Comparison of ENCODE assay signal across 1 cellular context in the genomic region with DNA sequence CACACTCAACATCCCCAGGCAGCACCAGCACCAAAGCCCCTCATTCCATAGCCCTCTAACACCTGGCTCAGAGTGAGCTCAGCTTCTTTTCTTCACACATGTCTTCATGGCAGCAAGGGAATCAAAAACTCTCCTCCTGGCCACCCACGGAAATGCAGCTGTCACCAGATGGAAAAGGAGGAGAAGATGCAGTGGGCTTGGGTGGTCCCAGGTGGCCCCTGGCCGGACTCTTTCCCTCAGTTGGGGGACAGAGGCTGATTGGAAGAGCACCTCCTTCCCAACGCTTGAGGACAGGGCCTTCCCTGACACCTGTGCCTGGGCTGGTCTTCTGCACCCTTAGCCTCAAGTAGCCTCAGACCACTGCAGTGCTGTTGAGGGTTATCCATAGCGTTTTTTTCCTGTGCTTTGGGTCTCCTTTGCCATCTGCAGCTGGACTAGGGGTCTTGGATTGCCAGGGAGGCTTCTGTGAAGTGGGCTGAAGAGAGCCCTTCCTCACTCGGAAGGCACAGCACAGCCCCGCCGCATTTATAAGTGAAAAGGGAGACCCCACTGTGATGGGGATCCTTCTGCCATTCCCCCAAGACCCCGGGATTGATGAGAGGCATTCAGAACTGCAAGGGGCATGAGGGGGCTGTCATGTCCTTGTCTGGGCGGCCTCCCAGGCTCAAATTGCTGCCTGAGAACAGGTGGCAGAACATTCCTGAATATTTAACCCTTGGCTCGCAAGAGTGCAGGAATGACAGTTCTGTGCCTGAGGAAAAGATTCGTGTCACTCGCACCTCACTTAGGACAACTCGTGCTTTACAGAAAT.
A peak's percentile ranks its signal among the peaks of the same experiment; 100 is the strongest.
TF ChIP-seq lines count a peak whose summit lies in the region.

No MANE protein-coding gene starts in this region.

TF ChIP-seq in H1, 55 proteins besides CTCF, POLR2A, EP300 and RAD21:
- no peak for TF ChIP-seq NRF1 (IDR thresholded peaks at IDR 0.05; ENCODE audit: low read depth, low read length)
- TF ChIP-seq, protein P1, sequence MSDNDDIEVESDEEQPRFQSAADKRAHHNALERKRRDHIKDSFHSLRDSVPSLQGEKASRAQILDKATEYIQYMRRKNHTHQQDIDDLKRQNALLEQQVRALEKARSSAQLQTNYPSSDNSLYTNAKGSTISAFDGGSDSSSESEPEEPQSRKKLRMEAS (IDR thresholded peaks at IDR 0.05): peak; percentile 45; the same call in 1 of the 2 replicates
- no peak for TF ChIP-seq SP4 (IDR thresholded peaks at IDR 0.05; ENCODE audit: low read length)
- TF ChIP-seq, protein P2, sequence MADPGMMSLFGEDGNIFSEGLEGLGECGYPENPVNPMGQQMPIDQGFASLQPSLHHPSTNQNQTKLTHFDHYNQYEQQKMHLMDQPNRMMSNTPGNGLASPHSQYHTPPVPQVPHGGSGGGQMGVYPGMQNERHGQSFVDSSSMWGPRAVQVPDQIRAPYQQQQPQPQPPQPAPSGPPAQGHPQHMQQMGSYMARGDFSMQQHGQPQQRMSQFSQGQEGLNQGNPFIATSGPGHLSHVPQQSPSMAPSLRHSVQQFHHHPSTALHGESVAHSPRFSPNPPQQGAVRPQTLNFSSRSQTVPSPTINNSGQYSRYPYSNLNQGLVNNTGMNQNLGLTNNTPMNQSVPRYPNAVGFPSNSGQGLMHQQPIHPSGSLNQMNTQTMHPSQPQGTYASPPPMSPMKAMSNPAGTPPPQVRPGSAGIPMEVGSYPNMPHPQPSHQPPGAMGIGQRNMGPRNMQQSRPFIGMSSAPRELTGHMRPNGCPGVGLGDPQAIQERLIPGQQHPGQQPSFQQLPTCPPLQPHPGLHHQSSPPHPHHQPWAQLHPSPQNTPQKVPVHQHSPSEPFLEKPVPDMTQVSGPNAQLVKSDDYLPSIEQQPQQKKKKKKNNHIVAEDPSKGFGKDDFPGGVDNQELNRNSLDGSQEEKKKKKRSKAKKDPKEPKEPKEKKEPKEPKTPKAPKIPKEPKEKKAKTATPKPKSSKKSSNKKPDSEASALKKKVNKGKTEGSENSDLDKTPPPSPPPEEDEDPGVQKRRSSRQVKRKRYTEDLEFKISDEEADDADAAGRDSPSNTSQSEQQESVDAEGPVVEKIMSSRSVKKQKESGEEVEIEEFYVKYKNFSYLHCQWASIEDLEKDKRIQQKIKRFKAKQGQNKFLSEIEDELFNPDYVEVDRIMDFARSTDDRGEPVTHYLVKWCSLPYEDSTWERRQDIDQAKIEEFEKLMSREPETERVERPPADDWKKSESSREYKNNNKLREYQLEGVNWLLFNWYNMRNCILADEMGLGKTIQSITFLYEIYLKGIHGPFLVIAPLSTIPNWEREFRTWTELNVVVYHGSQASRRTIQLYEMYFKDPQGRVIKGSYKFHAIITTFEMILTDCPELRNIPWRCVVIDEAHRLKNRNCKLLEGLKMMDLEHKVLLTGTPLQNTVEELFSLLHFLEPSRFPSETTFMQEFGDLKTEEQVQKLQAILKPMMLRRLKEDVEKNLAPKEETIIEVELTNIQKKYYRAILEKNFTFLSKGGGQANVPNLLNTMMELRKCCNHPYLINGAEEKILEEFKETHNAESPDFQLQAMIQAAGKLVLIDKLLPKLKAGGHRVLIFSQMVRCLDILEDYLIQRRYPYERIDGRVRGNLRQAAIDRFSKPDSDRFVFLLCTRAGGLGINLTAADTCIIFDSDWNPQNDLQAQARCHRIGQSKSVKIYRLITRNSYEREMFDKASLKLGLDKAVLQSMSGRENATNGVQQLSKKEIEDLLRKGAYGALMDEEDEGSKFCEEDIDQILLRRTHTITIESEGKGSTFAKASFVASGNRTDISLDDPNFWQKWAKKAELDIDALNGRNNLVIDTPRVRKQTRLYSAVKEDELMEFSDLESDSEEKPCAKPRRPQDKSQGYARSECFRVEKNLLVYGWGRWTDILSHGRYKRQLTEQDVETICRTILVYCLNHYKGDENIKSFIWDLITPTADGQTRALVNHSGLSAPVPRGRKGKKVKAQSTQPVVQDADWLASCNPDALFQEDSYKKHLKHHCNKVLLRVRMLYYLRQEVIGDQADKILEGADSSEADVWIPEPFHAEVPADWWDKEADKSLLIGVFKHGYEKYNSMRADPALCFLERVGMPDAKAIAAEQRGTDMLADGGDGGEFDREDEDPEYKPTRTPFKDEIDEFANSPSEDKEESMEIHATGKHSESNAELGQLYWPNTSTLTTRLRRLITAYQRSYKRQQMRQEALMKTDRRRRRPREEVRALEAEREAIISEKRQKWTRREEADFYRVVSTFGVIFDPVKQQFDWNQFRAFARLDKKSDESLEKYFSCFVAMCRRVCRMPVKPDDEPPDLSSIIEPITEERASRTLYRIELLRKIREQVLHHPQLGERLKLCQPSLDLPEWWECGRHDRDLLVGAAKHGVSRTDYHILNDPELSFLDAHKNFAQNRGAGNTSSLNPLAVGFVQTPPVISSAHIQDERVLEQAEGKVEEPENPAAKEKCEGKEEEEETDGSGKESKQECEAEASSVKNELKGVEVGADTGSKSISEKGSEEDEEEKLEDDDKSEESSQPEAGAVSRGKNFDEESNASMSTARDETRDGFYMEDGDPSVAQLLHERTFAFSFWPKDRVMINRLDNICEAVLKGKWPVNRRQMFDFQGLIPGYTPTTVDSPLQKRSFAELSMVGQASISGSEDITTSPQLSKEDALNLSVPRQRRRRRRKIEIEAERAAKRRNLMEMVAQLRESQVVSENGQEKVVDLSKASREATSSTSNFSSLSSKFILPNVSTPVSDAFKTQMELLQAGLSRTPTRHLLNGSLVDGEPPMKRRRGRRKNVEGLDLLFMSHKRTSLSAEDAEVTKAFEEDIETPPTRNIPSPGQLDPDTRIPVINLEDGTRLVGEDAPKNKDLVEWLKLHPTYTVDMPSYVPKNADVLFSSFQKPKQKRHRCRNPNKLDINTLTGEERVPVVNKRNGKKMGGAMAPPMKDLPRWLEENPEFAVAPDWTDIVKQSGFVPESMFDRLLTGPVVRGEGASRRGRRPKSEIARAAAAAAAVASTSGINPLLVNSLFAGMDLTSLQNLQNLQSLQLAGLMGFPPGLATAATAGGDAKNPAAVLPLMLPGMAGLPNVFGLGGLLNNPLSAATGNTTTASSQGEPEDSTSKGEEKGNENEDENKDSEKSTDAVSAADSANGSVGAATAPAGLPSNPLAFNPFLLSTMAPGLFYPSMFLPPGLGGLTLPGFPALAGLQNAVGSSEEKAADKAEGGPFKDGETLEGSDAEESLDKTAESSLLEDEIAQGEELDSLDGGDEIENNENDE (IDR thresholded peaks at IDR 0.05; ENCODE audit: insufficient replicate concordance, low read length): no peak
- TF ChIP-seq, protein P3, sequence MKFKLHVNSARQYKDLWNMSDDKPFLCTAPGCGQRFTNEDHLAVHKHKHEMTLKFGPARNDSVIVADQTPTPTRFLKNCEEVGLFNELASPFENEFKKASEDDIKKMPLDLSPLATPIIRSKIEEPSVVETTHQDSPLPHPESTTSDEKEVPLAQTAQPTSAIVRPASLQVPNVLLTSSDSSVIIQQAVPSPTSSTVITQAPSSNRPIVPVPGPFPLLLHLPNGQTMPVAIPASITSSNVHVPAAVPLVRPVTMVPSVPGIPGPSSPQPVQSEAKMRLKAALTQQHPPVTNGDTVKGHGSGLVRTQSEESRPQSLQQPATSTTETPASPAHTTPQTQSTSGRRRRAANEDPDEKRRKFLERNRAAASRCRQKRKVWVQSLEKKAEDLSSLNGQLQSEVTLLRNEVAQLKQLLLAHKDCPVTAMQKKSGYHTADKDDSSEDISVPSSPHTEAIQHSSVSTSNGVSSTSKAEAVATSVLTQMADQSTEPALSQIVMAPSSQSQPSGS (IDR thresholded peaks at IDR 0.05; ENCODE audit: low read length): no peak
- TF ChIP-seq RFX5 (IDR thresholded peaks at IDR 0.05; ENCODE audit: borderline replicate concordance, low read depth, low read length): no peak
- TF ChIP-seq, protein P4, sequence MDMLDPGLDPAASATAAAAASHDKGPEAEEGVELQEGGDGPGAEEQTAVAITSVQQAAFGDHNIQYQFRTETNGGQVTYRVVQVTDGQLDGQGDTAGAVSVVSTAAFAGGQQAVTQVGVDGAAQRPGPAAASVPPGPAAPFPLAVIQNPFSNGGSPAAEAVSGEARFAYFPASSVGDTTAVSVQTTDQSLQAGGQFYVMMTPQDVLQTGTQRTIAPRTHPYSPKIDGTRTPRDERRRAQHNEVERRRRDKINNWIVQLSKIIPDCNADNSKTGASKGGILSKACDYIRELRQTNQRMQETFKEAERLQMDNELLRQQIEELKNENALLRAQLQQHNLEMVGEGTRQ (IDR thresholded peaks at IDR 0.05; ENCODE audit: low read length): no peak
- TF ChIP-seq GABPA (IDR thresholded peaks at IDR 0.05; ENCODE audit: borderline replicate concordance, insufficient read depth, low read length): no peak
- TF ChIP-seq POU5F1 (IDR thresholded peaks at IDR 0.05; ENCODE audit: low read depth, low read length): no peak
- TF ChIP-seq KDM1A (IDR thresholded peaks at IDR 0.05; ENCODE audit: borderline replicate concordance, low read length): no peak
- no peak for TF ChIP-seq SIRT6 (IDR thresholded peaks at IDR 0.05; ENCODE audit: low read length)
- TF ChIP-seq, protein P5, sequence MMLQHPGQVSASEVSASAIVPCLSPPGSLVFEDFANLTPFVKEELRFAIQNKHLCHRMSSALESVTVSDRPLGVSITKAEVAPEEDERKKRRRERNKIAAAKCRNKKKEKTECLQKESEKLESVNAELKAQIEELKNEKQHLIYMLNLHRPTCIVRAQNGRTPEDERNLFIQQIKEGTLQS (IDR thresholded peaks at IDR 0.05; ENCODE audit: insufficient read depth, low read depth, low read length): no peak
- TF ChIP-seq CHD1 (IDR thresholded peaks at IDR 0.05; ENCODE audit: low read depth, low read length): no peak
- 0 out of 2 replicates have a peak, but pooled peaks have one; percentile 26 for TF ChIP-seq TEAD4 (IDR thresholded peaks at IDR 0.05; ENCODE audit: low read depth, low read length)
TF ChIP-seq in H1: peak in this region for 2.
